In the genomic region with DNA sequence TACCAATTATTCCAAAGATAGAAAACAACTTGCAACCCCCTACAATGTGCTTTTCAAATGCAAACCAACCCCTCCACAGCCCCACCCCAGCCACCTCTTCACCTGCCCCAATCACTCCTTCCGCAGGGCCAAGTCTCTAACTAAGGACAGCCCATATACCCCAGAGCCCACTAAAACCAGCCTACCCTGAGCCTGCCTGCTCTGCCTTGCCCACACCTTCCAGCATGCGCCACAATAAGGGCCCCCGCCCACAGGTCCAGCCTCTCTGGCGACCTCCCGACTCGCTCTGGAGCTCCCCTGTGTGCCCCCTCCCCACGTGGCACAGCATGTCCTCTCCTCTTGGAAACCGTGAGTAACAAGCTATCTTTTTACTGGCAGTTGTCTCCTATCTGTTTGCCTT, we compare ENCODE assay signal across 16 cellular contexts. TPM values are rescaled to one million over a fixed set of nuclear protein-coding genes. Genes with fewer than 3 reads are reported as not detected.
DNase-seq lines count a peak whose midpoint lies in the region; ATAC-seq and TF ChIP-seq lines count a peak whose summit lies in the region.
"Had no signal": no experiment of that assay in that cellular context is flagged by ENCODE, and none has a peak within 500 bp of the region (broad histone marks: within the 10 kb centered on the region; RNA-seq: fewer than 3 reads in every experiment).

No MANE protein-coding gene starts in this region.

- H3K4me3 ChIP-seq in hepatocyte = no peak overlapping the region
- no peak overlapping the region for H3K4me3 ChIP-seq in tibial artery
- H3K4me3 ChIP-seq: lower lobe of right lung had no signal

- H3K9me3 ChIP-seq in hepatocyte (ENCODE audit: low read depth) (no peaks in the 10 kb centered on the region), tibial artery (peaks cover 0 to 6% (median 0%) of the 10 kb centered on the region in 3 donors)
- H3K9me3 ChIP-seq: lower lobe of right lung had no signal

- H3K4me1 Mint-ChIP-seq in nephron = peaks cover 58% of the 10 kb centered on the region

- peaks cover 2% of the 10 kb centered on the region for H3K9me3 Mint-ChIP-seq in nephron
- H3K9me3 Mint-ChIP-seq: immature natural killer cell had no signal

- H3K4me2 ChIP-seq in hepatocyte = no peak overlapping the region

- peak overlapping the region; percentile 94 for H3K27ac ChIP-seq in hepatocyte
- peak overlapping the region; percentile 87 to 93 for H3K27ac ChIP-seq in tibial artery
- H3K27ac ChIP-seq: foreskin keratinocyte, lower lobe of right lung had no signal

- no peaks in the 10 kb centered on the region for H3K79me2 ChIP-seq in hepatocyte

- H3K27me3 ChIP-seq in hepatocyte = no peaks in the 10 kb centered on the region
- no peaks in the 10 kb centered on the region for H3K27me3 ChIP-seq in tibial artery
- H3K27me3 ChIP-seq: foreskin keratinocyte had no signal

- TF ChIP-seq CTCF in hepatocyte (IDR thresholded peaks at IDR 0.05; ENCODE audit: poor library complexity) = no peak
- no peak for TF ChIP-seq CTCF in nephron (IDR thresholded peaks at IDR 0.05; ENCODE audit: unreplicated experiment in 3 of 3)
- no peak for TF ChIP-seq CTCF in tibial artery (IDR thresholded peaks at IDR 0.05)

- peak; percentile 93 to 97 for DNase-seq in NCI-H526 (lab: John Stamatoyannopoulos, UW)
- DNase-seq in hepatocyte (ENCODE audit: low spot score) = no peak
- no peak for DNase-seq in tibial artery
- DNase-seq in activated CD4-positive, alpha-beta T cell treated with anti-CD3 and anti-CD28 coated beads for 4 hours = no peak
- DNase-seq: activated CD4-positive, alpha-beta T cell treated with anti-CD3 and anti-CD28 coated beads, Interleukin-2, amount 50 U/mL, for 1 hour; activated naive CD4-positive, alpha-beta T cell treated with Interleukin-2 at 50 U/mL for 16 hours; activated T-cell treated with anti-CD3 and anti-CD28 coated beads for 4 hours; foreskin keratinocyte; immature natural killer cell; Kasumi-1 had no signal

- H3K4me3 Mint-ChIP-seq in nephron = peak overlapping the region in 2 of 3 experiments; percentile 1 to 59
- H3K4me3 Mint-ChIP-seq: immature natural killer cell had no signal

- H3K36me3 ChIP-seq in hepatocyte (replicated peaks; ENCODE audit: insufficient read depth, low read depth) (no peaks in the 10 kb centered on the region), tibial artery (no peaks in the 10 kb centered on the region)
- H3K36me3 ChIP-seq: lower lobe of right lung had no signal

- H3K27ac Mint-ChIP-seq in nephron = peak overlapping the region; percentile 89 to 97 (median 96)
- H3K27ac Mint-ChIP-seq: immature natural killer cell, nephron progenitor cell had no signal

- intact Hi-C loops in tibial artery (cut with DNase I; ENCODE audit: low total_unique reads) = loop anchor here (5.0 kb wide), 1 partner anchor 34 kb away; no protein-coding TSS in a partner anchor

- no peak for ATAC-seq in HG03045 (IDR thresholded peaks at IDR 0.05; ENCODE audit: unreplicated experiment)
- no peak for ATAC-seq in HG02571 (IDR thresholded peaks at IDR 0.05; ENCODE audit: unreplicated experiment)
- ATAC-seq in GM19463 (IDR thresholded peaks at IDR 0.05; ENCODE audit: unreplicated experiment) = no peak
- ATAC-seq: foreskin keratinocyte had no signal

- no peaks in the 10 kb centered on the region for H3K36me3 Mint-ChIP-seq in nephron (ENCODE audit: low read depth)

- no peak overlapping the region for H2AFZ ChIP-seq in hepatocyte

- no peaks in the 10 kb centered on the region for H3K9me2 ChIP-seq in hepatocyte (replicated peaks; ENCODE audit: insufficient read depth)

- H3K4me1 ChIP-seq in hepatocyte (ENCODE audit: insufficient read depth) (peaks cover 51% of the 10 kb centered on the region), tibial artery (peaks cover 6 to 42% (median 41%) of the 10 kb centered on the region in 4 donors)

- WGBS in hepatocyte (ENCODE audit: low lambda C conversion rate, missing lambda C conversion rate) = 71% methylated on average over 8 of the region's 8 CpGs

- no peaks in the 10 kb centered on the region for H4K20me1 ChIP-seq in hepatocyte (ENCODE audit: insufficient read depth, poor library complexity, severe bottlenecking)

- peaks cover 7% of the 10 kb centered on the region for H3K27me3 Mint-ChIP-seq in nephron (ENCODE audit: low read depth)

RNA-seq across cellular contexts. Expression of a gene that starts 42.8 kb away (rescaled TPM):
- total RNA-seq in hepatocyte = 0.03 TPM in 1 of 2 replicates, not detected in the other
- polyA plus RNA-seq in hepatocyte = 0.28 and 0.30 TPM in 2 replicates
- total RNA-seq: foreskin keratinocyte had no signal
- polyA plus RNA-seq: foreskin keratinocyte, immature natural killer cell had no signal

Comparison
In these comparisons a context has a peak if more than half of its experiments do, and no peak if none do; other contexts are left out.
1. DNase-seq: peak in NCI-H526 (2 of 2); none in hepatocyte (single experiment), tibial artery (0 of 2) and activated CD4-positive, alpha-beta T cell treated with anti-CD3 and anti-CD28 coated beads for 4 hours (0 of 2).